In genomic region chr7:137685439-137686164, GRCh38 we compare ENCODE assay signal across 17 cellular contexts.
"Had no signal": no experiment of that assay in that cellular context is flagged by ENCODE, and none has a peak within 500 bp of the region (broad histone marks: within the 10 kb centered on the region; RNA-seq: fewer than 3 reads in every experiment).

No MANE protein-coding gene starts in this region.

- H3K9me3 ChIP-seq: lower lobe of right lung, right atrium auricular region had no signal

- H3K36me3 Mint-ChIP-seq: activated naive CD8-positive, alpha-beta T cell treated with anti-CD3 and anti-CD28 coated beads for 36 hours; naive thymus-derived CD8-positive, alpha-beta T cell had no signal

- DNase-seq: activated CD4-positive, alpha-beta T cell treated with anti-CD3 and anti-CD28 coated beads, Interleukin-2, amount 50 U/mL, for 1 hour; activated CD8-positive, alpha-beta memory T cell treated with anti-CD3 and anti-CD28 coated beads for 24 hours; activated naive CD8-positive, alpha-beta T cell treated with anti-CD3 and anti-CD28 coated beads for 36 hours; endodermal cell; left cardiac atrium; lower lobe of right lung; naive thymus-derived CD8-positive, alpha-beta T cell; stimulated activated CD4-positive, alpha-beta T cell treated with anti-CD3 and anti-CD28 coated beads, Interleukin-4, amount 100 ng/mL, for 4 hours; stimulated activated CD8-positive, alpha-beta memory T cell treated with anti-CD3 and anti-CD28 coated beads, Interleukin-4, amount 100 ng/mL, for 48 hours; stimulated activated naive CD4-positive, alpha-beta T cell treated with Interleukin-2 at 50 U/mL for 16 hours; trophoblast cell had no signal

- H3K4me1 Mint-ChIP-seq: activated naive CD8-positive, alpha-beta T cell treated with anti-CD3 and anti-CD28 coated beads for 36 hours; naive thymus-derived CD8-positive, alpha-beta T cell had no signal

- H3K4me3 Mint-ChIP-seq: activated naive CD8-positive, alpha-beta T cell treated with anti-CD3 and anti-CD28 coated beads for 36 hours; activated T-helper 1 cell treated with anti-CD3 and anti-CD28 coated beads, Interleukin-12 subunit alpha, Interleukin-12 subunit beta, Interleukin-2, Interleukin-4 antibody, amounts not matched to agents 30 ng/mL and 10 ng/mL and 1 ng/mL, durations not matched to agents 14 hours and 24 hours and 36 hours; dendritic cell treated with granulocyte-macrophage colony-stimulating factor and Interleukin-4, amounts not matched to agents 40 ng/mL and 50 ng/mL, for 4 days; endodermal cell; naive thymus-derived CD8-positive, alpha-beta T cell; T-helper 2 cell treated with Interferon-gamma antibody and Interleukin-4, amounts not matched to agents 5 μg/mL and 100 μg/mL, for 36 hours had no signal

- H3K27ac ChIP-seq: lower lobe of right lung, right atrium auricular region had no signal

- H3K9me3 Mint-ChIP-seq: activated naive CD8-positive, alpha-beta T cell treated with anti-CD3 and anti-CD28 coated beads for 36 hours; activated T-helper 1 cell treated with anti-CD3 and anti-CD28 coated beads, Interleukin-12 subunit alpha, Interleukin-12 subunit beta, Interleukin-2, Interleukin-4 antibody, amounts not matched to agents 30 ng/mL and 10 ng/mL and 1 ng/mL, durations not matched to agents 14 hours and 24 hours and 36 hours; dendritic cell treated with granulocyte-macrophage colony-stimulating factor and Interleukin-4, amounts not matched to agents 40 ng/mL and 50 ng/mL, for 4 days; endodermal cell; T-helper 2 cell treated with Interferon-gamma antibody and Interleukin-4, amounts not matched to agents 5 μg/mL and 100 μg/mL, for 36 hours had no signal

- H3K36me3 ChIP-seq: lower lobe of right lung, right atrium auricular region had no signal

- H3K27me3 ChIP-seq: right atrium auricular region had no signal

- H3K27ac Mint-ChIP-seq: activated naive CD8-positive, alpha-beta T cell treated with anti-CD3 and anti-CD28 coated beads for 36 hours; activated T-helper 1 cell treated with anti-CD3 and anti-CD28 coated beads, Interleukin-12 subunit alpha, Interleukin-12 subunit beta, Interleukin-2, Interleukin-4 antibody, amounts not matched to agents 30 ng/mL and 10 ng/mL and 1 ng/mL, durations not matched to agents 14 hours and 24 hours and 36 hours; dendritic cell treated with granulocyte-macrophage colony-stimulating factor and Interleukin-4, amounts not matched to agents 40 ng/mL and 50 ng/mL, for 4 days; endodermal cell; naive thymus-derived CD8-positive, alpha-beta T cell; T-helper 2 cell treated with Interferon-gamma antibody and Interleukin-4, amounts not matched to agents 5 μg/mL and 100 μg/mL, for 36 hours had no signal

- H3K4me3 ChIP-seq: lower lobe of right lung, right atrium auricular region, smooth muscle cell had no signal

- ATAC-seq: activated CD4-positive, CD25-positive, alpha-beta regulatory T cell treated with anti-CD3 and anti-CD28 coated beads, Interleukin-2, amount 50 U/mL, for 24 hours; lower lobe of right lung; naive thymus-derived CD8-positive, alpha-beta T cell had no signal

- H3K4me2 ChIP-seq: smooth muscle cell had no signal

- H3K4me1 ChIP-seq: lower lobe of right lung had no signal
